In genomic region chr9:89175739-89176360, GRCh38 we compare ENCODE assay signal across 1 cellular context.
TF ChIP-seq lines count a peak whose summit lies in the region.

No MANE protein-coding gene starts in this region.

TF ChIP-seq in SK-N-SH, 30 proteins besides CTCF, POLR2A, EP300 and RAD21:
- TF ChIP-seq CHD2 (IDR thresholded peaks at IDR 0.05; ENCODE audit: low read length, partially characterized antibody) (peak; percentile 55), MXI1 (IDR thresholded peaks at IDR 0.05; ENCODE audit: low read depth, low read length) (peak; percentile 96), SIN3A (IDR thresholded peaks at IDR 0.05; ENCODE audit: borderline replicate concordance, low read depth, low read length) (no peak), MAX (IDR thresholded peaks at IDR 0.05; ENCODE audit: low read depth) (peak; percentile 87), IRF3 (IDR thresholded peaks at IDR 0.05; ENCODE audit: low read depth, low read length) (no peak), FOXJ3 (CRISPR knock-in tag; IDR thresholded peaks at IDR 0.05) (no peak), GABPA (IDR thresholded peaks at IDR 0.05; ENCODE audit: low read depth) (no peak), ZBTB33 (IDR thresholded peaks at IDR 0.05; ENCODE audit: borderline replicate concordance, low read depth) (no peak), GATA2 (CRISPR knock-in tag; IDR thresholded peaks at IDR 0.05) (no peak), EZH2phosphoT487 (IDR thresholded peaks at IDR 0.05; ENCODE audit: borderline replicate concordance, low read depth) (no peak), YY1 (IDR thresholded peaks at IDR 0.05; ENCODE audit: low read depth) (no peak), RFX5 (IDR thresholded peaks at IDR 0.05; ENCODE audit: low read length) (no peak), TCF12 (IDR thresholded peaks at IDR 0.05) (peak; percentile 65; the same call in 1 of the 2 replicates), NRF1 (IDR thresholded peaks at IDR 0.05; ENCODE audit: low read depth, low read length) (no peak), FOXM1 (IDR thresholded peaks at IDR 0.05; ENCODE audit: low read depth) (no peak), MEF2A (IDR thresholded peaks at IDR 0.05; ENCODE audit: borderline replicate concordance, low read depth) (no peak), RXRA (IDR thresholded peaks at IDR 0.05; ENCODE audit: borderline replicate concordance, low read depth) (no peak), RCOR1 (IDR thresholded peaks at IDR 0.05; ENCODE audit: low read length) (peak; percentile 66), JUND (IDR thresholded peaks at IDR 0.05) (no peak), ELF1 (IDR thresholded peaks at IDR 0.05) (no peak), FOSL2 (IDR thresholded peaks at IDR 0.05; ENCODE audit: borderline replicate concordance, low read depth) (no peak), REST (IDR thresholded peaks at IDR 0.05; ENCODE audit: low read depth, low read length) (no peak), NFIC (IDR thresholded peaks at IDR 0.05; ENCODE audit: borderline replicate concordance) (peak; percentile 10; the same call in 1 of the 2 replicates), SMC3 (IDR thresholded peaks at IDR 0.05; ENCODE audit: low read depth, low read length) (peak; percentile 33; the same call in 1 of the 2 replicates), USF2 (IDR thresholded peaks at IDR 0.05; ENCODE audit: borderline replicate concordance, low read depth, low read length) (no peak), TAF1 (IDR thresholded peaks at IDR 0.05; ENCODE audit: borderline replicate concordance, low read depth, low read length) (no peak), PBX3 (IDR thresholded peaks at IDR 0.05) (no peak), POLR2AphosphoS5 (IDR thresholded peaks at IDR 0.05; ENCODE audit: low read depth, low read length) (no peak), USF1 (IDR thresholded peaks at IDR 0.05; ENCODE audit: borderline replicate concordance, low read depth) (peak; percentile 31; the same call in 1 of the 2 replicates)
